ENCODE assay signal across 8 cellular contexts in the genomic region with DNA sequence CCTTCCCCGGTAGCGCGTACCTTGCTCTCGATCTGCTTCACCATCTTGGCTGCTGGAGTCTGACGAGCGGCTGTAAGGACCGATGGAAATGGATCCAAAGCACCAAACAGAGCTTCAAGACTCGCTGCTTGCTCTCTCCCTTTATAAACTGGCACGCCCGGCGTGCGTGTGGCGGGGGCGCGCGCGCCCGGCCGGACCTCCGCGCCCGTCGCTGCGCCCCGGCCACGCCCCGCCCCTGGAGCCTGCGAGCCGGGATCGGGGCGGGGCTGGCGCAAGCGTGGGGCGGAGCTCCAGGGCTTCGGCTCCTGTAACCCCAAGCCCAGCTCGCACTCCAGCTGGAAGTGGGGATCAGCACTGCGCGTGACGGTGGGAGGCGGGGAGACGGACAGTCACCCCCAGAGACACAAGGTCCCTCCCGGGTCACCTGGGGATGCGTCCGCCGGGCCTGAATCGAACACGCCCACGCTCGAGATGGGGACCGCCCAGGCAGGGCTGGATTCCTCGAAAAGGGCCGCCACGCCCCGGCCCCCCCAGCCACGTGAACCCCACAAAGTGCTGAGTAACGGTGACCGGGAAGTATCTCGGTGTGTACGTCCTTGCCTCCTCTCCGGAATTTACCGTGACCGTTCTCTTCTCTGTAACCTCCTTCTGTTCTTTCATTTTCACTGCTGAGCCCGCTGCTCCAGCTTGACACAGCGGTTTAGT. TPM values are rescaled to one million over a fixed set of nuclear protein-coding genes. Genes with fewer than 3 reads are reported as not detected.
A peak's percentile ranks its signal among the peaks of the same experiment; 100 is the strongest.
DNase-seq lines count a peak whose midpoint lies in the region; ATAC-seq and TF ChIP-seq lines count a peak whose summit lies in the region.

A gene (minus strand): TSS at position 116 of the 705 bp plus-strand sequence. CDS start 72 bp downstream, at position 44.

- no peaks in the 10 kb centered on the region for H3K27me3 Mint-ChIP-seq in natural killer cell (ENCODE audit: low read depth in 2 of 2)

- H2AFZ ChIP-seq in fibroblast of lung (ENCODE audit: low read length) = peak within 1 kb of the TSS; percentile 87

- H3K4me1 Mint-ChIP-seq in natural killer cell = peaks cover 29 to 44% of the 10 kb centered on the region in 2 donors

- H4K20me1 ChIP-seq in DOHH2 (ENCODE audit: control insufficient read depth, insufficient read depth, low read depth, low read length) (peaks cover 16% of the 10 kb centered on the region; the same call in 1 of the 2 replicates), fibroblast of lung (ENCODE audit: control insufficient read depth, extremely low read depth, insufficient read depth, low read length) (peaks cover 8% of the 10 kb centered on the region)

- ATAC-seq in GM21825 (IDR thresholded peaks at IDR 0.05; ENCODE audit: unreplicated experiment) = peak; percentile 63
- ATAC-seq in natural killer cell = peak; percentile 82 to 89 (median 84)

- no peaks in the 10 kb centered on the region for H3F3A ChIP-seq in DOHH2 (ENCODE audit: control insufficient read depth, insufficient read depth)

- H3K4me1 ChIP-seq in DOHH2 (ENCODE audit: control insufficient read depth, low read length) = peaks cover 32% of the 10 kb centered on the region
- H3K4me1 ChIP-seq in fibroblast of lung (ENCODE audit: control insufficient read depth, extremely low read depth, insufficient read depth, low read length) = peaks cover 8% of the 10 kb centered on the region

- H3K4me3 Mint-ChIP-seq in natural killer cell = peak within 1 kb of the TSS; percentile 99

- H3K9me3 ChIP-seq in DOHH2 (ENCODE audit: control insufficient read depth, insufficient read depth, low read length) = no peaks in the 10 kb centered on the region
- H3K9me3 ChIP-seq in KOPT-K1 (ENCODE audit: insufficient read depth, low read length, poor library complexity, severe bottlenecking) = no peaks in the 10 kb centered on the region
- no peaks in the 10 kb centered on the region for H3K9me3 ChIP-seq in fibroblast of lung (ENCODE audit: control insufficient read depth, insufficient read depth, low read depth, low read length)

- no peaks in the 10 kb centered on the region for H3K9me3 Mint-ChIP-seq in natural killer cell

- TF ChIP-seq CTCF in DOHH2 (IDR thresholded peaks at IDR 0.05; ENCODE audit: low read depth, low read length, poor library complexity, severe bottlenecking) (no peak), fibroblast of lung (conservative IDR thresholded peaks at IDR 0.05 in 1 of 2, IDR thresholded peaks at IDR 0.05 in 1 of 2; ENCODE audit: low read depth in 1 of 2, low read length in 2 of 2) (no peak), natural killer cell (IDR thresholded peaks at IDR 0.05) (no peak)

- H3K27ac ChIP-seq in DOHH2 (ENCODE audit: low read depth, low read length) = no peak within 1 kb of the TSS
- peak within 1 kb of the TSS; percentile 71 for H3K27ac ChIP-seq in KOPT-K1 (ENCODE audit: low read depth, low read length, poor library complexity, severe bottlenecking)
- peak within 1 kb of the TSS; percentile 98 for H3K27ac ChIP-seq in fibroblast of lung (ENCODE audit: insufficient read depth, low read length)

- H3K4me2 ChIP-seq in DOHH2 (ENCODE audit: low read length) (peak within 1 kb of the TSS; percentile 91), fibroblast of lung (ENCODE audit: extremely low read depth, insufficient read depth, low read length) (peak within 1 kb of the TSS; percentile 99)

- H3K27me3 ChIP-seq in DOHH2 (ENCODE audit: control insufficient read depth, low read length) (peaks cover 25% of the 10 kb centered on the region), fibroblast of lung (ENCODE audit: control insufficient read depth, insufficient read depth, low read length) (no peaks in the 10 kb centered on the region)

- H3K79me2 ChIP-seq in DOHH2 (ENCODE audit: control insufficient read depth, low read length) (peaks cover 48% of the 10 kb centered on the region), fibroblast of lung (ENCODE audit: control insufficient read depth, insufficient read depth, low read length) (peaks cover 48% of the 10 kb centered on the region)

- peak within 1 kb of the TSS; percentile 77 to 81 for H3K27ac Mint-ChIP-seq in natural killer cell

- no peaks in the 10 kb centered on the region for H3K36me3 Mint-ChIP-seq in natural killer cell

- peak within 1 kb of the TSS; percentile 91 for H3K9ac ChIP-seq in fibroblast of lung (ENCODE audit: insufficient read depth, low read length)

- DNase-seq in RPMI8226 (peak; percentile 91), fibroblast of lung (ENCODE audit: low read depth in 2 of 2) (peak; percentile 86 to 88), natural killer cell (peak; percentile 69)
- DNase-seq in activated T-helper 1 cell treated with anti-CD3 and anti-CD28 coated beads, Interleukin-2, amount 50 U/mL, for 16 hours (ENCODE audit: low read depth in 1 of 2, low spot score in 1 of 2) = peak; percentile 54 to 77
- DNase-seq in stimulated activated naive CD4-positive, alpha-beta T cell treated with Interleukin-2 at 50 U/mL for 16 hours (lab: John Stamatoyannopoulos, UW) = peak; percentile 95

- no peaks in the 10 kb centered on the region for H3K9me2 ChIP-seq in DOHH2 (replicated peaks; ENCODE audit: control insufficient read depth, low read length)

- H3K36me3 ChIP-seq in DOHH2 (ENCODE audit: control insufficient read depth, low read length) (peaks cover 7% of the 10 kb centered on the region; the same call in 1 of the 2 replicates), KOPT-K1 (ENCODE audit: insufficient read depth, low read length) (no peaks in the 10 kb centered on the region), fibroblast of lung (ENCODE audit: control insufficient read depth, insufficient read depth, low read length) (no peaks in the 10 kb centered on the region)

- intact Hi-C loops in natural killer cell (cut with micrococcal nuclease) = no loop called here

- H3K4me3 ChIP-seq in DOHH2 (ENCODE audit: low read length) (peak within 1 kb of the TSS; percentile 73), fibroblast of lung (replicated peaks in 1 of 4; ENCODE audit: control extremely low read depth in 1 of 4, insufficient read depth in 1 of 4, low read depth in 3 of 4, low read length in 4 of 4) (peak within 1 kb of the TSS; percentile 71 to 88 (median 84))

RNA-seq across cellular contexts. Expression of the gene that starts here (rescaled TPM):
- total RNA-seq in fibroblast of lung = 212 and 355 TPM in 2 replicates
- 700 and 925 TPM in 2 replicates for polyA plus RNA-seq in fibroblast of lung
- 714 and 749 TPM in 2 replicates for polyA plus RNA-seq in fibroblast of lung (2012)
- polyA minus RNA-seq in fibroblast of lung (ENCODE audit: low replicate concordance) = 41.4 and 57.1 TPM in 2 replicates
- total RNA-seq in natural killer cell = 10 to 100 TPM; 27.2 to 41.9 (median 36.8) TPM
